ENCODE assay signal across 1 cellular context in genomic region chr6:30565772-30566171, GRCh38.
TF ChIP-seq lines count a peak whose summit lies in the region.

No MANE protein-coding gene starts in this region.

TF ChIP-seq in IMR-90, 13 proteins besides CTCF, POLR2A, EP300 and RAD21:
- TF ChIP-seq BHLHE40 (IDR thresholded peaks at IDR 0.05; ENCODE audit: low read depth, low read length) = no peak
- no peak for TF ChIP-seq USF2 (IDR thresholded peaks at IDR 0.05; ENCODE audit: low read depth, low read length)
- no peak for TF ChIP-seq MAFK (IDR thresholded peaks at IDR 0.05; ENCODE audit: low read depth, low read length)
- TF ChIP-seq ELK1 (IDR thresholded peaks at IDR 0.05; ENCODE audit: borderline replicate concordance, low read depth, low read length) = no peak
- no peak for TF ChIP-seq SMC3 (IDR thresholded peaks at IDR 0.05; ENCODE audit: low read depth, low read length)
- TF ChIP-seq RFX5 (IDR thresholded peaks at IDR 0.05; ENCODE audit: low read depth, low read length) = no peak
- TF ChIP-seq MXI1 (IDR thresholded peaks at IDR 0.05; ENCODE audit: borderline replicate concordance, low read depth, low read length) = no peak
- TF ChIP-seq NFE2L2 (IDR thresholded peaks at IDR 0.05; ENCODE audit: low read depth, low read length) = no peak
- TF ChIP-seq CEBPB (IDR thresholded peaks at IDR 0.05; ENCODE audit: low read depth, low read length) = no peak
